Comparison of ENCODE assay signal across 18 cellular contexts in genomic region chr1:200487650-200488049, GRCh38.
DNase-seq lines count a peak whose midpoint lies in the region; ATAC-seq, FAIRE-seq and TF ChIP-seq lines count a peak whose summit lies in the region.
"Had no signal": no experiment of that assay in that cellular context is flagged by ENCODE, and none has a peak within 500 bp of the region (broad histone marks: within the 10 kb centered on the region; RNA-seq: fewer than 3 reads in every experiment).

No MANE protein-coding gene starts in this region.

- intact Hi-C loops in endothelial cell of umbilical vein (cut with micrococcal nuclease) = loop anchor here (1.0 to 10.0 kb wide), 10 partner anchors 71 to 942 kb away; partner anchors contain the start of gene ZNF281

- H3K79me2 ChIP-seq in endothelial cell of umbilical vein (ENCODE audit: control insufficient read depth, insufficient read depth, low read length) (no peaks in the 10 kb centered on the region), mesendoderm (ENCODE audit: control insufficient read depth, insufficient read depth, low read length) (no peaks in the 10 kb centered on the region)

- no peak overlapping the region for H3K4ac ChIP-seq in mesendoderm (ENCODE audit: low read depth, low read length)

- H3K27ac ChIP-seq in endothelial cell of umbilical vein (ENCODE audit: insufficient read depth, low read depth, low read length) (no peak overlapping the region), mesendoderm (ENCODE audit: low read depth, low read length) (no peak overlapping the region)
- H3K27ac ChIP-seq: BLaER1 had no signal

- no peak overlapping the region for H2BK15ac ChIP-seq in mesendoderm (replicated peaks; ENCODE audit: low read depth)

- H3K27me3 ChIP-seq in endothelial cell of umbilical vein (ENCODE audit: control insufficient read depth in 2 of 2, insufficient read depth in 2 of 2, low read length in 2 of 2) (peaks cover 0 to 2% of the 10 kb centered on the region in 2 experiments), mesendoderm (ENCODE audit: insufficient read depth, low read length, poor library complexity) (no peaks in the 10 kb centered on the region)
- H3K27me3 ChIP-seq: BLaER1 had no signal

- H4K8ac ChIP-seq in mesendoderm (ENCODE audit: low read depth, low read length) = no peak overlapping the region

- no peak for TF ChIP-seq POLR2A in NB4 (IDR thresholded peaks at IDR 0.05; ENCODE audit: extremely low read depth, insufficient read length)
- no peak for TF ChIP-seq POLR2A in endothelial cell of umbilical vein (IDR thresholded peaks at IDR 0.05; ENCODE audit: low read depth, low read length)

- H3K4me1 ChIP-seq in endothelial cell of umbilical vein (ENCODE audit: control insufficient read depth, extremely low read depth, insufficient read depth, low read length) (peaks cover 14% of the 10 kb centered on the region), mesendoderm (ENCODE audit: control insufficient read depth, low read depth, low read length) (peaks cover 2% of the 10 kb centered on the region)
- H3K4me1 ChIP-seq: BLaER1 had no signal

- H3K9ac ChIP-seq in endothelial cell of umbilical vein (replicated peaks; ENCODE audit: extremely low read depth, insufficient read depth, low read length) (no peak overlapping the region), mesendoderm (ENCODE audit: low read length) (no peak overlapping the region)
- H3K9ac ChIP-seq: BLaER1 had no signal

- TF ChIP-seq CTCF in NB4 (IDR thresholded peaks at IDR 0.05; ENCODE audit: low read depth, low read length) (no peak), endothelial cell of umbilical vein (IDR thresholded peaks at IDR 0.05; ENCODE audit: extremely low read depth in 1 of 2, insufficient read depth in 1 of 2, low read depth in 1 of 2, low read length in 2 of 2) (no peak)

- H2AK5ac ChIP-seq in mesendoderm (ENCODE audit: low read length) = no peak overlapping the region

- H3K79me1 ChIP-seq in mesendoderm (ENCODE audit: low read length) = no peaks in the 10 kb centered on the region

- DNase-seq in GM18507 (ENCODE audit: extremely low spot score, insufficient read length, low read depth) = no peak
- DNase-seq in NB4 (ENCODE audit: low read depth) = peak; percentile 14
- DNase-seq in endothelial cell of umbilical vein (ENCODE audit: low read depth, low spot score) = peak; percentile 17
- peak; percentile 40 for DNase-seq in mesendoderm
- DNase-seq in NCI-H82 treated with DMSO at 0.1 percent for 48 hours (lab: John Stamatoyannopoulos, UW; ENCODE audit: unreplicated experiment) = no peak
- DNase-seq in NCI-H345 treated with DMSO at 0.1 percent for 48 hours (lab: John Stamatoyannopoulos, UW; ENCODE audit: unreplicated experiment) = no peak
- DNase-seq: Calu3; CD8-positive, alpha-beta T cell; HFFc6; NCI-H1417 treated with DMSO at 0.1 percent for 48 hours; NCI-H510A treated with DMSO at 0.1 percent for 48 hours; NCI-H82; RPMI8226; SHP77 treated with DMSO at 0.1 percent for 48 hours; T-cell had no signal

- CTCF ChIA-PET in endothelial cell of umbilical vein (lab: Charles Lee) = interaction anchor here (1.3 to 2.2 kb wide), 5 partner anchors 186 to 316 kb away, joined by 3 to 51 read pairs (median 5); no protein-coding TSS in a partner anchor

- no peak overlapping the region for H2AFZ ChIP-seq in endothelial cell of umbilical vein (ENCODE audit: low read depth, low read length)

- no peak overlapping the region for H3K56ac ChIP-seq in mesendoderm (ENCODE audit: low read length)

- ATAC-seq in HG03378 (IDR thresholded peaks at IDR 0.05; ENCODE audit: unreplicated experiment) = no peak
- ATAC-seq: CD8-positive, alpha-beta T cell; T-cell had no signal

- FAIRE-seq in GM18507 (lab: Jason Lieb, UNC) = peak; percentile 12
- FAIRE-seq in endothelial cell of umbilical vein (lab: Jason Lieb, UNC) = peak; percentile 89
- FAIRE-seq: GM12891 had no signal

- no peak overlapping the region for H2BK5ac ChIP-seq in mesendoderm (ENCODE audit: low read length)

- no CpG with 5 or more reads among the region's 6 CpGs for WGBS in mesendoderm (ENCODE audit: extremely low coverage, insufficient coverage, low lambda C conversion rate)

- no peaks in the 10 kb centered on the region for H3K9me1 ChIP-seq in endothelial cell of umbilical vein (replicated peaks; ENCODE audit: control insufficient read depth, extremely low read depth, insufficient read depth, low read length)

- no peak overlapping the region for H4K5ac ChIP-seq in mesendoderm (ENCODE audit: low read length)

- H3K9me3 ChIP-seq in endothelial cell of umbilical vein (replicated peaks; ENCODE audit: control insufficient read depth, insufficient read depth, low read length) = no peaks in the 10 kb centered on the region
- H3K9me3 ChIP-seq: BLaER1 had no signal

- H3K36me3 ChIP-seq in endothelial cell of umbilical vein (ENCODE audit: control insufficient read depth in 2 of 2, extremely low read depth in 1 of 2, insufficient read depth in 2 of 2, low read length in 2 of 2) (no peaks in the 10 kb centered on the region), mesendoderm (ENCODE audit: control insufficient read depth, insufficient read depth, low read length) (no peaks in the 10 kb centered on the region)
- H3K36me3 ChIP-seq: BLaER1 had no signal

- no peak overlapping the region for H3K4me3 ChIP-seq in NB4 (ENCODE audit: low read depth, low read length)
- H3K4me3 ChIP-seq in endothelial cell of umbilical vein (replicated peaks in 1 of 3; ENCODE audit: insufficient read depth in 1 of 3, low read depth in 1 of 3, low read length in 3 of 3) = no peak overlapping the region
- H3K4me3 ChIP-seq in mesendoderm (ENCODE audit: low read length) = no peak overlapping the region
- H3K4me3 ChIP-seq: BLaER1 had no signal

- dilution Hi-C loops in endothelial cell of umbilical vein (cut with MboI; ENCODE audit: extremely low pct_ligation_motif_present, low sequenced_read_pairs) = no loop called here

- BruUV-seq in endothelial cell of umbilical vein (replicated peaks; lab: Mats Ljungman, UMichigan) = no TSS peak

- H4K20me1 ChIP-seq in endothelial cell of umbilical vein (replicated peaks; ENCODE audit: control insufficient read depth, extremely low read depth, insufficient read depth, low read length) = no peaks in the 10 kb centered on the region
- H4K20me1 ChIP-seq: BLaER1 had no signal

- H2BK120ac ChIP-seq in mesendoderm (ENCODE audit: low read depth, low read length) = no peak overlapping the region

- H3K23ac ChIP-seq in mesendoderm (ENCODE audit: low read length) = no peak overlapping the region

- POLR2A ChIA-PET in endothelial cell of umbilical vein (lab: Charles Lee) = no interaction called here

- no peak overlapping the region for H3K18ac ChIP-seq in mesendoderm (ENCODE audit: low read length)

- H3K4me2 ChIP-seq in endothelial cell of umbilical vein (ENCODE audit: insufficient read depth, low read length) (no peak overlapping the region), mesendoderm (ENCODE audit: low read length) (no peak overlapping the region)
- H3K4me2 ChIP-seq: BLaER1 had no signal

TF ChIP-seq in endothelial cell of umbilical vein, 7 proteins besides CTCF, POLR2A, EP300 and RAD21:
- no peak for TF ChIP-seq MYC (IDR thresholded peaks at IDR 0.05; ENCODE audit: low read depth, low read length)
- TF ChIP-seq MAX (IDR thresholded peaks at IDR 0.05; ENCODE audit: insufficient read depth, insufficient read length) = no peak
- TF ChIP-seq EZH2 (IDR thresholded peaks at IDR 0.05; ENCODE audit: borderline replicate concordance, low read depth, low read length, severe bottlenecking) = no peak
- TF ChIP-seq GATA2 (IDR thresholded peaks at IDR 0.05; ENCODE audit: insufficient read depth, insufficient read length, low read depth, low read length) = no peak

Comparison
In these comparisons a context has a peak if more than half of its experiments do, and no peak if none do; other contexts are left out.
1. DNase-seq: peak in NB4 (single experiment), endothelial cell of umbilical vein (single experiment) and mesendoderm (single experiment); none in GM18507 (single experiment), NCI-H82 treated with DMSO at 0.1 percent for 48 hours (single experiment) and NCI-H345 treated with DMSO at 0.1 percent for 48 hours (single experiment).